ENCODE assay signal across 16 cellular contexts in the genomic region with DNA sequence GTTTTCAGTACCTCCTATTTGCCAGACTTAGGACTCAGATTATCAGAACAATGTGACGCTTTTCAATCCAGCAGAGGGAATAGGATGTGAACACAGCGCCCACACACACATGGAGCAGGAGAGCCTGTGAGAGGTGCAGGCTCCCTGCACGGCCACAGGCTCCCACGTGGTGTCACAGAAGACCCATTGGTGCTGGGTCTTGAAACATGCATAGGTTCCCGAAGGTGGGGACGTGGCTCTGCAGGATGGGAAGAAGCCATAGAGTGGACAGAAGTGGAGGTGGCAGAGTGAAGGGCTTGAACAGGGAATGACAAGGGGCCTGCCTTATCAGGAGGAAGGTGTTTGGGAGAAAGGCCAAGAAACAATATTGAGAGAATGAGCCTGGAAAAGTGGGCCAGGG.
DNase-seq lines count a peak whose midpoint lies in the region; ATAC-seq and TF ChIP-seq lines count a peak whose summit lies in the region.
"Had no signal": no experiment of that assay in that cellular context is flagged by ENCODE, and none has a peak within 500 bp of the region (broad histone marks: within the 10 kb centered on the region; RNA-seq: fewer than 3 reads in every experiment).

No MANE protein-coding gene starts in this region.

- peaks cover 35% of the 10 kb centered on the region for H3K4me1 Mint-ChIP-seq in activated T-cell treated with anti-CD3 and anti-CD28 coated beads, Interleukin-2, amount 50 U/mL, for 24 hours (ENCODE audit: low read depth)
- peaks cover 42% of the 10 kb centered on the region for H3K4me1 Mint-ChIP-seq in activated naive CD8-positive, alpha-beta T cell treated with anti-CD3 and anti-CD28 coated beads for 36 hours
- H3K4me1 Mint-ChIP-seq in stimulated activated naive B cell treated with anti-CD40 and anti-IgM and Interleukin-4, amounts not matched to agents 10 μg/mL and 1 μg/mL and 100 μg/mL, for 72 hours, result peaks cover 52 to 83% of the 10 kb centered on the region in 2 donors
- peaks cover 2% of the 10 kb centered on the region for H3K4me1 Mint-ChIP-seq in endothelial cell (ENCODE audit: unreplicated experiment)

- H3K9me3 ChIP-seq in GM23248 (ENCODE audit: low read depth), result no peaks in the 10 kb centered on the region

- WGBS in GM23248 (ENCODE audit: low coverage in 1 of 2, low lambda C conversion rate in 2 of 2, missing lambda C conversion rate in 2 of 2), 2 experiments, result 38 to 46% methylated on average over 6 of the region's 6 CpGs

- peaks cover 62% of the 10 kb centered on the region for H3K27me3 ChIP-seq in GM23248 (replicated peaks; ENCODE audit: insufficient read depth)

- H4K20me1 ChIP-seq in GM23248 (ENCODE audit: insufficient read depth), result no peaks in the 10 kb centered on the region

- H3K4me3 Mint-ChIP-seq in activated T-cell treated with anti-CD3 and anti-CD28 coated beads, Interleukin-2, amount 50 U/mL, for 24 hours, result peak overlapping the region; percentile 33
- peak overlapping the region; percentile 29 for H3K4me3 Mint-ChIP-seq in activated naive CD8-positive, alpha-beta T cell treated with anti-CD3 and anti-CD28 coated beads for 36 hours
- H3K4me3 Mint-ChIP-seq in stimulated activated naive B cell treated with anti-CD40 and anti-IgM and Interleukin-4, amounts not matched to agents 10 μg/mL and 1 μg/mL and 100 μg/mL, for 72 hours, result peak overlapping the region; percentile 51 to 68
- no peak overlapping the region for H3K4me3 Mint-ChIP-seq in endothelial cell (ENCODE audit: unreplicated experiment)

- H3K4me1 ChIP-seq in GM23248 (ENCODE audit: insufficient read depth), result no peaks in the 10 kb centered on the region

- no peak overlapping the region for H3K27ac Mint-ChIP-seq in activated T-cell treated with anti-CD3 and anti-CD28 coated beads, Interleukin-2, amount 50 U/mL, for 24 hours
- H3K27ac Mint-ChIP-seq in activated naive CD8-positive, alpha-beta T cell treated with anti-CD3 and anti-CD28 coated beads for 36 hours, result no peak overlapping the region
- peak overlapping the region; percentile 95 for H3K27ac Mint-ChIP-seq in stimulated activated naive B cell treated with anti-CD40 and anti-IgM and Interleukin-4, amounts not matched to agents 10 μg/mL and 1 μg/mL and 100 μg/mL, for 72 hours
- no peak overlapping the region for H3K27ac Mint-ChIP-seq in endothelial cell (ENCODE audit: unreplicated experiment)

- no peak overlapping the region for H3K27ac ChIP-seq in GM23248

- TF ChIP-seq CTCF in endothelial cell (IDR thresholded peaks at IDR 0.05; ENCODE audit: unreplicated experiment), result no peak

- H3F3A ChIP-seq in GM23248 (ENCODE audit: insufficient read depth), result no peaks in the 10 kb centered on the region

- no peak for ATAC-seq in stimulated activated naive B cell treated with anti-CD40 and anti-IgM and Interleukin-4, amounts not matched to agents 10 μg/mL and 1 μg/mL and 100 μg/mL, for 72 hours (replicated peaks)
- ATAC-seq in HG03432 (IDR thresholded peaks at IDR 0.05; ENCODE audit: unreplicated experiment), result no peak

- no peak overlapping the region for H2AFZ ChIP-seq in GM23248

- H3K9me3 Mint-ChIP-seq in activated T-cell treated with anti-CD3 and anti-CD28 coated beads, Interleukin-2, amount 50 U/mL, for 24 hours, result peaks cover 15% of the 10 kb centered on the region
- peaks cover 12% of the 10 kb centered on the region for H3K9me3 Mint-ChIP-seq in activated naive CD8-positive, alpha-beta T cell treated with anti-CD3 and anti-CD28 coated beads for 36 hours
- H3K9me3 Mint-ChIP-seq in stimulated activated naive B cell treated with anti-CD40 and anti-IgM and Interleukin-4, amounts not matched to agents 10 μg/mL and 1 μg/mL and 100 μg/mL, for 72 hours, result peaks cover 12 to 14% of the 10 kb centered on the region in 2 donors
- H3K9me3 Mint-ChIP-seq in endothelial cell (ENCODE audit: unreplicated experiment), result no peaks in the 10 kb centered on the region

- H3K4me3 ChIP-seq in GM23248, result no peak overlapping the region

- H3K9ac ChIP-seq in GM23248, result no peak overlapping the region

- peak; percentile 28 for DNase-seq in activated T-cell treated with anti-CD3 and anti-CD28 coated beads, Interleukin-2, amount 50 U/mL, for 24 hours
- DNase-seq in activated T-cell treated with anti-CD3 and anti-CD28 coated beads, Interleukin-2, amount 50 U/mL, for 48 hours, result no peak
- no peak for DNase-seq in activated naive CD8-positive, alpha-beta T cell treated with anti-CD3 and anti-CD28 coated beads for 36 hours
- DNase-seq in mesenteric fat pad (ENCODE audit: low spot score) (peak; percentile 64), GM23248 (no peak), endothelial cell (ENCODE audit: low spot score) (no peak)
- DNase-seq in stimulated activated naive B cell treated with anti-CD40 and anti-IgM and Interleukin-4, amounts not matched to agents 10 μg/mL and 1 μg/mL and 100 μg/mL, for 72 hours, result no peak
- DNase-seq: DMS 273 treated with DMSO at 0.1 percent for 48 hours, GF-D8, KG1, NCI-H1436, NCI-H2029, NCI-H2171, NCI-H748 treated with DMSO at 0.1 percent for 48 hours, RPMI8226 had no signal

- no peaks in the 10 kb centered on the region for H3K9me2 ChIP-seq in GM23248 (ENCODE audit: insufficient read depth)

- H3K79me2 ChIP-seq in GM23248 (ENCODE audit: insufficient read depth), result no peaks in the 10 kb centered on the region

- no peak overlapping the region for H3K4me2 ChIP-seq in GM23248 (ENCODE audit: unreplicated experiment)

- no peaks in the 10 kb centered on the region for H3K36me3 Mint-ChIP-seq in activated T-cell treated with anti-CD3 and anti-CD28 coated beads, Interleukin-2, amount 50 U/mL, for 24 hours (ENCODE audit: low read depth)
- peaks cover 10% of the 10 kb centered on the region for H3K36me3 Mint-ChIP-seq in activated naive CD8-positive, alpha-beta T cell treated with anti-CD3 and anti-CD28 coated beads for 36 hours
- H3K36me3 Mint-ChIP-seq in stimulated activated naive B cell treated with anti-CD40 and anti-IgM and Interleukin-4, amounts not matched to agents 10 μg/mL and 1 μg/mL and 100 μg/mL, for 72 hours, result peaks cover 17 to 22% of the 10 kb centered on the region in 2 donors
- no peaks in the 10 kb centered on the region for H3K36me3 Mint-ChIP-seq in endothelial cell (ENCODE audit: low read depth, unreplicated experiment)

- in situ Hi-C loops in GM23248 (cut with MboI), result no loop called here

- no peaks in the 10 kb centered on the region for H3K36me3 ChIP-seq in GM23248 (ENCODE audit: low read depth)

- H3K27me3 Mint-ChIP-seq in activated T-cell treated with anti-CD3 and anti-CD28 coated beads, Interleukin-2, amount 50 U/mL, for 24 hours, result peaks cover 82% of the 10 kb centered on the region
- peaks cover 21% of the 10 kb centered on the region for H3K27me3 Mint-ChIP-seq in activated naive CD8-positive, alpha-beta T cell treated with anti-CD3 and anti-CD28 coated beads for 36 hours
- peaks cover 5 to 6% of the 10 kb centered on the region in 2 donors for H3K27me3 Mint-ChIP-seq in stimulated activated naive B cell treated with anti-CD40 and anti-IgM and Interleukin-4, amounts not matched to agents 10 μg/mL and 1 μg/mL and 100 μg/mL, for 72 hours
- H3K27me3 Mint-ChIP-seq in endothelial cell (ENCODE audit: unreplicated experiment), result no peaks in the 10 kb centered on the region

Comparison
In these comparisons a context has a peak if more than half of its experiments do, and no peak if none do; other contexts are left out.
1. DNase-seq: peak in activated T-cell treated with anti-CD3 and anti-CD28 coated beads, Interleukin-2, amount 50 U/mL, for 24 hours (single experiment) and mesenteric fat pad (single experiment); none in activated T-cell treated with anti-CD3 and anti-CD28 coated beads, Interleukin-2, amount 50 U/mL, for 48 hours (0 of 2), activated naive CD8-positive, alpha-beta T cell treated with anti-CD3 and anti-CD28 coated beads for 36 hours (single experiment), stimulated activated naive B cell treated with anti-CD40 and anti-IgM and Interleukin-4, amounts not matched to agents 10 μg/mL and 1 μg/mL and 100 μg/mL, for 72 hours (single experiment), GM23248 (single experiment) and endothelial cell (single experiment).